Comparison of ENCODE assay signal across 8 cellular contexts in genomic region chr10:132443605-132443997, GRCh38. TPM values are rescaled to one million over a fixed set of nuclear protein-coding genes. Genes with fewer than 3 reads are reported as not detected.
DNase-seq lines count a peak whose midpoint lies in the region; ATAC-seq and TF ChIP-seq lines count a peak whose summit lies in the region.

No MANE protein-coding gene starts in this region.

- no peak overlapping the region for H2BK20ac ChIP-seq in IMR-90 (ENCODE audit: low read depth, low read length)

- H2BK5ac ChIP-seq in IMR-90 (ENCODE audit: low read depth, low read length, poor library complexity, severe bottlenecking) = no peak overlapping the region

- intact Hi-C loops in IMR-90 (cut with micrococcal nuclease) (no loop called here), colonic mucosa (cut with DNase I) (no loop called here)

- DNase-seq in CD8-positive, alpha-beta memory T cell = peak; percentile 58 to 84 (median 64)
- peak; percentile 46 for DNase-seq in IMR-90
- peak; percentile 61 for DNase-seq in activated CD4-positive, alpha-beta T cell treated with anti-CD3 and anti-CD28 coated beads for 1 hour
- DNase-seq in colonic mucosa = no peak
- DNase-seq in stimulated activated CD4-positive, alpha-beta T cell treated with anti-CD3 and anti-CD28 coated beads, Interleukin-1b, Interleukin-23, amount 100 ng/mL, for 24 hours (ENCODE audit: low read depth in 4 of 4, low spot score in 1 of 4) = peak; percentile 37 to 63 (median 50)
- no peak for DNase-seq in cerebellum (ENCODE audit: low spot score)
- DNase-seq in midbrain (lab: John Stamatoyannopoulos, UW) = no peak

- no peak overlapping the region for H3K18ac ChIP-seq in IMR-90 (ENCODE audit: low read depth, low read length)

- H3K23ac ChIP-seq in IMR-90 (ENCODE audit: low read depth, low read length) = no peak overlapping the region

- H3K4me3 ChIP-seq in CD8-positive, alpha-beta memory T cell (ENCODE audit: low read length) = no peak overlapping the region
- no peak overlapping the region for H3K4me3 ChIP-seq in IMR-90 (ENCODE audit: insufficient read depth, low read depth, low read length)
- H3K4me3 ChIP-seq in colonic mucosa = no peak overlapping the region

- no peaks in the 10 kb centered on the region for H3K36me3 Mint-ChIP-seq in CD8-positive, alpha-beta memory T cell

- in situ Hi-C loops in IMR-90 (cut with MboI; ENCODE audit: low sequenced_read_pairs) = no loop called here

- H2BK120ac ChIP-seq in IMR-90 (ENCODE audit: low read depth, low read length) = no peak overlapping the region

- H3K4ac ChIP-seq in IMR-90 (ENCODE audit: low read depth, low read length) = no peak overlapping the region

- TF ChIP-seq RAD21 in IMR-90 (IDR thresholded peaks at IDR 0.05; ENCODE audit: low read length) = peak; percentile 54

- H3K4me1 Mint-ChIP-seq in CD8-positive, alpha-beta memory T cell = peaks cover 23 to 45% (median 32%) of the 10 kb centered on the region in 3 donors

- TF ChIP-seq CTCF in IMR-90 (conservative IDR thresholded peaks at IDR 0.05; ENCODE audit: low read depth, low read length) (peak; percentile 57), colonic mucosa (IDR thresholded peaks at IDR 0.05) (peak; percentile 39)

- CTCF ChIA-PET in CD8-positive, alpha-beta memory T cell (lab: Charles Lee) = interaction anchor here (0.8 to 2.0 kb wide), 12 partner anchors 9 to 258 kb away, joined by 3 to 6 read pairs (median 4); no protein-coding TSS in a partner anchor
- CTCF ChIA-PET in IMR-90 (lab: Yijun Ruan, JAX) = interaction anchor here (1.1 kb wide), 1 partner anchor 32 kb away, joined by 5 read pairs; no protein-coding TSS in a partner anchor

- H3K27me3 Mint-ChIP-seq in CD8-positive, alpha-beta memory T cell = no peaks in the 10 kb centered on the region

- ATAC-seq in IMR-90 (ENCODE audit: low read depth) = peak; percentile 69
- ATAC-seq in GM21723 (IDR thresholded peaks at IDR 0.05; ENCODE audit: unreplicated experiment) = no peak

- no peaks in the 10 kb centered on the region for H3K27me3 ChIP-seq in CD8-positive, alpha-beta memory T cell (ENCODE audit: insufficient read depth, low read length, poor library complexity, severe bottlenecking)
- H3K27me3 ChIP-seq in IMR-90 (ENCODE audit: control insufficient read depth, insufficient read depth, low read length) = no peaks in the 10 kb centered on the region; the same call in 1 of the 2 replicates
- H3K27me3 ChIP-seq in colonic mucosa = no peaks in the 10 kb centered on the region

- no peak overlapping the region for H3K4me2 ChIP-seq in IMR-90 (ENCODE audit: low read depth, low read length)

- no peaks in the 10 kb centered on the region for H3K36me3 ChIP-seq in CD8-positive, alpha-beta memory T cell (ENCODE audit: insufficient read depth, low read length)
- H3K36me3 ChIP-seq in IMR-90 (ENCODE audit: control insufficient read depth, insufficient read depth, low read length) = no peaks in the 10 kb centered on the region
- no peaks in the 10 kb centered on the region for H3K36me3 ChIP-seq in colonic mucosa

- no TSS peak for BruUV-seq in IMR-90 (replicated peaks; lab: Mats Ljungman, UMichigan)

- H2AK5ac ChIP-seq in IMR-90 (ENCODE audit: low read depth, low read length) = no peak overlapping the region

- no peak overlapping the region for H3K4me3 Mint-ChIP-seq in CD8-positive, alpha-beta memory T cell

- peak overlapping the region in 1 of 2 experiments; percentile 10; a peak in 1 of 4 replicates for H4K8ac ChIP-seq in IMR-90 (ENCODE audit: low read depth in 2 of 2, low read length in 2 of 2)

- H3K27ac Mint-ChIP-seq in CD8-positive, alpha-beta memory T cell = peak overlapping the region in 5 of 8 donors; percentile 5 to 73 (median 55)

- dilution Hi-C loops in IMR-90 (cut with HindIII; ENCODE audit: low sequenced_read_pairs, unreplicated experiment) = no loop called here

- H2AFZ ChIP-seq in IMR-90 (replicated peaks; ENCODE audit: low read length, poor library complexity) = no peak overlapping the region

- H3K4me1 ChIP-seq in CD8-positive, alpha-beta memory T cell (ENCODE audit: insufficient read depth, low read length) = peaks cover 43% of the 10 kb centered on the region
- H3K4me1 ChIP-seq in IMR-90 (ENCODE audit: control insufficient read depth, insufficient read depth, low read length) (peaks cover 11% of the 10 kb centered on the region), colonic mucosa (peaks cover 16% of the 10 kb centered on the region)

- no peak overlapping the region for H3K56ac ChIP-seq in IMR-90 (ENCODE audit: extremely low read depth, insufficient read depth, low read length)

- no peak overlapping the region for H2AK9ac ChIP-seq in IMR-90 (replicated peaks; ENCODE audit: low read depth, low read length, poor library complexity)

- peaks cover 8% of the 10 kb centered on the region; the same call in 1 of the 2 replicates for H3K9me1 ChIP-seq in IMR-90 (ENCODE audit: insufficient read depth, low read length)

- H4K5ac ChIP-seq in IMR-90 (ENCODE audit: low read depth, low read length) = no peak overlapping the region

- H3K9me3 Mint-ChIP-seq in CD8-positive, alpha-beta memory T cell = no peaks in the 10 kb centered on the region

- POLR2A ChIA-PET in CD8-positive, alpha-beta memory T cell (lab: Charles Lee) = no interaction called here
- POLR2A ChIA-PET in IMR-90 (lab: Charles Lee; ENCODE audit: unreplicated experiment) = no interaction called here

- H3K9ac ChIP-seq in IMR-90 (ENCODE audit: low read depth, low read length) = no peak overlapping the region
- no peak overlapping the region for H3K9ac ChIP-seq in colonic mucosa (ENCODE audit: low read depth in 2 of 2, low read length in 2 of 2)

- H3K9me3 ChIP-seq in CD8-positive, alpha-beta memory T cell (ENCODE audit: low read length) = no peaks in the 10 kb centered on the region
- no peaks in the 10 kb centered on the region for H3K9me3 ChIP-seq in IMR-90 (ENCODE audit: control insufficient read depth, insufficient read depth, low read length)
- H3K9me3 ChIP-seq in colonic mucosa = no peaks in the 10 kb centered on the region

- WGBS in IMR-90 (ENCODE audit: extremely low coverage in 2 of 2, insufficient read length in 1 of 2), 2 experiments = no CpG with 5 or more reads among the region's 10 CpGs

- H3K27ac ChIP-seq in CD8-positive, alpha-beta memory T cell (ENCODE audit: low read depth, low read length) = no peak overlapping the region
- H3K27ac ChIP-seq in IMR-90 (ENCODE audit: insufficient read depth, low read length) = no peak overlapping the region
- no peak overlapping the region for H3K27ac ChIP-seq in colonic mucosa

- H3K79me1 ChIP-seq in IMR-90 (ENCODE audit: low read depth in 1 of 2, low read length in 2 of 2) = no peaks in the 10 kb centered on the region

- no peaks in the 10 kb centered on the region for H4K20me1 ChIP-seq in IMR-90 (ENCODE audit: insufficient read depth, low read length)

- no peak overlapping the region for H3K14ac ChIP-seq in IMR-90 (replicated peaks; ENCODE audit: low read depth, low read length)

- no peak for TF ChIP-seq POLR2A in IMR-90 (IDR thresholded peaks at IDR 0.05; ENCODE audit: low read depth, low read length)

- H4K91ac ChIP-seq in IMR-90 (ENCODE audit: insufficient read depth, low read depth, low read length) = no peak overlapping the region

- no peak overlapping the region for H2BK15ac ChIP-seq in IMR-90 (ENCODE audit: low read depth, low read length)

TF ChIP-seq in IMR-90, 13 proteins besides CTCF, POLR2A, EP300 and RAD21:
- TF ChIP-seq MAFK (IDR thresholded peaks at IDR 0.05; ENCODE audit: low read depth, low read length) (peak; percentile 78), SMC3 (IDR thresholded peaks at IDR 0.05; ENCODE audit: low read depth, low read length) (peak; percentile 35; the same call in 1 of the 2 replicates), CHD1 (IDR thresholded peaks at IDR 0.05; ENCODE audit: low read depth, low read length) (no peak), MAZ (IDR thresholded peaks at IDR 0.05; ENCODE audit: borderline replicate concordance, low read depth, low read length) (peak; percentile 54; the same call in 1 of the 2 replicates), BHLHE40 (IDR thresholded peaks at IDR 0.05; ENCODE audit: low read depth, low read length) (no peak), NFE2L2 (IDR thresholded peaks at IDR 0.05; ENCODE audit: low read depth, low read length) (no peak)
TF ChIP-seq in IMR-90: peak in this region for 3.

RNA-seq across cellular contexts. Expression of gene PWWP2B, which starts 46.6 kb away (rescaled TPM):
- total RNA-seq in CD8-positive, alpha-beta memory T cell = 1 to 10 TPM; 3.1 to 3.7 TPM
- 4.4 TPM for polyA plus RNA-seq in CD8-positive, alpha-beta memory T cell
- total RNA-seq in IMR-90 (2012; rRNA removed) (1.9 and 2.2 TPM in 2 replicates), colonic mucosa (10 to 100 TPM; 33.8 to 61.0 TPM), cerebellum (4.7 TPM)
- polyA plus RNA-seq in IMR-90 (2012; rRNA removed) = 1.7 and 2.1 TPM in 2 replicates
- polyA plus RNA-seq in IMR-90 (2012; cell fraction: cytosol; rRNA removed) = 2.2 and 3.6 TPM in 2 replicates
- polyA plus RNA-seq in IMR-90 (2012; cell fraction: nucleus; rRNA removed; ENCODE audit: low replicate concordance) = 1.8 and 4.6 TPM in 2 replicates

Comparison
In these comparisons a context has a peak if more than half of its experiments do, and no peak if none do; other contexts are left out.
1. DNase-seq: peak in CD8-positive, alpha-beta memory T cell (5 of 5), IMR-90 (single experiment), activated CD4-positive, alpha-beta T cell treated with anti-CD3 and anti-CD28 coated beads for 1 hour (single experiment) and stimulated activated CD4-positive, alpha-beta T cell treated with anti-CD3 and anti-CD28 coated beads, Interleukin-1b, Interleukin-23, amount 100 ng/mL, for 24 hours (4 of 4); none in colonic mucosa (single experiment), cerebellum (single experiment) and midbrain (single experiment).